ENCODE assay signal across 1 cellular context in the genomic region with DNA sequence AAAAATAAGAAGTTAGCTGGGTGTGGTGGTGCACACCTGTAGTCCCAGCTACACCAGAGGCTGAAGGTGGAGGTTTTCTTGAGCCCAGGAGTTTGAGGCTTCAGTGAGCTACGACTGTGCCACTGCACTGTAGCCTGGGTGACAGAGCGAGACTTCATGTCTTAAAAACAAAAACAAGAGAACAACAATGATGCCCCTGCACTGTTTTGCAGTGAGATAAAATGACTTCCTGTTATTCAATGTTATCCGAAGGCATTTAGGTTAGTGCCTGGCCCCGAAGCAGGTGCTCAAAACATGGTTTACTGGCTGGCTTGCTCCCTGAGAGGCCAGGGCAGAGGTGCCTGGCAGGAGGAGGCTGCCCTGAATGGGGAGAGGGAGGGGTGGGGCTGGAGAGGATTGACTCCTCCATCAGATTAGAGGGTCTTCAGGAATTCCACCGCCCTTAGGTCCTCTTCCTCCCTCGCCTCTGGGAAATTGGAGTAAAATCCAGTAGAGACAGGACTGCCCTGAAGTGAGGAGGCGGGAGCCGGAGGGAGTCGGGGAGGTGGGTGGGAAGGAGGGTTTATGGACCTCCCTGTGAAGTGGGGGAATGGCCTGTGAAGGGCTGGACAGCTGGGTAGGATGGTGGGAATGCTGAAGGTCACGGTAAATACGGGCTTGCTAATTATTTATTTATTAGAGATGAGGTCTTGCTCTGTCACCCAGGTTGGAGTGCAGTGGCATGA.
A peak's percentile ranks its signal among the peaks of the same experiment; 100 is the strongest.
TF ChIP-seq lines count a peak whose summit lies in the region.

No MANE protein-coding gene starts in this region.

TF ChIP-seq in HEK293, 187 proteins besides CTCF, POLR2A, EP300 and RAD21 (continued from another document):
- TF ChIP-seq EGR2 (tag by site-specific recombination; IDR thresholded peaks at IDR 0.05; ENCODE audit: low read depth) = peak; percentile 71
- TF ChIP-seq, protein P1, sequence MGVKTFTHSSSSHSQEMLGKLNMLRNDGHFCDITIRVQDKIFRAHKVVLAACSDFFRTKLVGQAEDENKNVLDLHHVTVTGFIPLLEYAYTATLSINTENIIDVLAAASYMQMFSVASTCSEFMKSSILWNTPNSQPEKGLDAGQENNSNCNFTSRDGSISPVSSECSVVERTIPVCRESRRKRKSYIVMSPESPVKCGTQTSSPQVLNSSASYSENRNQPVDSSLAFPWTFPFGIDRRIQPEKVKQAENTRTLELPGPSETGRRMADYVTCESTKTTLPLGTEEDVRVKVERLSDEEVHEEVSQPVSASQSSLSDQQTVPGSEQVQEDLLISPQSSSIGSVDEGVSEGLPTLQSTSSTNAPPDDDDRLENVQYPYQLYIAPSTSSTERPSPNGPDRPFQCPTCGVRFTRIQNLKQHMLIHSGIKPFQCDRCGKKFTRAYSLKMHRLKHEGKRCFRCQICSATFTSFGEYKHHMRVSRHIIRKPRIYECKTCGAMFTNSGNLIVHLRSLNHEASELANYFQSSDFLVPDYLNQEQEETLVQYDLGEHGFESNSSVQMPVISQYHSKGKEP (tag by site-specific recombination; IDR thresholded peaks at IDR 0.05) = no peak
- TF ChIP-seq ZFHX2 (tag by site-specific recombination; conservative IDR thresholded peaks at IDR 0.05) = peak; percentile 58
